ENCODE assay signal across 13 cellular contexts in genomic region chr5:173187054-173187743, GRCh38. TPM values are rescaled to one million over a fixed set of nuclear protein-coding genes. Genes with fewer than 3 reads are reported as not detected.
A peak's percentile ranks its signal among the peaks of the same experiment; 100 is the strongest.
DNase-seq lines count a peak whose midpoint lies in the region; ATAC-seq, FAIRE-seq and TF ChIP-seq lines count a peak whose summit lies in the region.
"Had no signal": no experiment of that assay in that cellular context is flagged by ENCODE, and none has a peak within 500 bp of the region (broad histone marks: within the 10 kb centered on the region; RNA-seq: fewer than 3 reads in every experiment).

No MANE protein-coding gene starts in this region.

- H3K27ac Mint-ChIP-seq in CD4-positive, alpha-beta T cell, result no peak overlapping the region

- no peaks in the 10 kb centered on the region for H3K9me1 ChIP-seq in keratinocyte (ENCODE audit: control insufficient read depth, extremely low read depth, insufficient read depth, low read length)

- no peaks in the 10 kb centered on the region for H3K79me2 ChIP-seq in keratinocyte (ENCODE audit: control insufficient read depth, insufficient read depth, low read length)

- H3K9me3 ChIP-seq in CD4-positive, alpha-beta T cell (ENCODE audit: control insufficient read depth, low read length), result no peaks in the 10 kb centered on the region
- H3K9me3 ChIP-seq in keratinocyte (ENCODE audit: control insufficient read depth, low read depth, low read length), result no peaks in the 10 kb centered on the region
- H3K9me3 ChIP-seq: MG63 had no signal

- CTCF ChIA-PET in CD4-positive, alpha-beta T cell (lab: Charles Lee), result interaction anchor here (0.6 kb wide), 1 partner anchor 1855 kb away, joined by 3 read pairs; no protein-coding TSS in a partner anchor

- DNase-seq in CD4-positive, alpha-beta T cell, result no peak
- DNase-seq in RKO (ENCODE audit: low spot score) (peak; percentile 20), keratinocyte (ENCODE audit: low read depth, low spot score) (no peak), NCI-H526 treated with DMSO at 0.1 percent for 48 hours (lab: John Stamatoyannopoulos, UW) (no peak)
- DNase-seq: amygdala, EL, MG63, nucleus accumbens had no signal

- H3K4me3 Mint-ChIP-seq in CD4-positive, alpha-beta T cell, result no peak overlapping the region

- intact Hi-C loops in CD4-positive, alpha-beta T cell (cut with DNase I, micrococcal nuclease), result no loop called here

- H4K20me1 ChIP-seq in keratinocyte (ENCODE audit: control insufficient read depth, extremely low read depth, insufficient read depth, low read length), result no peaks in the 10 kb centered on the region

- dilution Hi-C loops in keratinocyte (cut with MboI; ENCODE audit: extremely low pct_ligation_motif_present, low sequenced_read_pairs), result no loop called here

- peak; percentile 29 for ATAC-seq in CD4-positive, alpha-beta T cell (ENCODE audit: poor library complexity)
- ATAC-seq in HG02884 (IDR thresholded peaks at IDR 0.05; ENCODE audit: unreplicated experiment), result no peak
- ATAC-seq in GM21737 (IDR thresholded peaks at IDR 0.05; ENCODE audit: unreplicated experiment), result no peak
- ATAC-seq in GM21576 (IDR thresholded peaks at IDR 0.05; ENCODE audit: unreplicated experiment), result no peak

- H3K4me1 Mint-ChIP-seq in CD4-positive, alpha-beta T cell (ENCODE audit: low read depth), result no peaks in the 10 kb centered on the region

- H3K4me3 ChIP-seq in keratinocyte (ENCODE audit: control insufficient read depth in 2 of 3, extremely low read depth in 1 of 3, insufficient read depth in 2 of 3, low read depth in 1 of 3, low read length in 3 of 3), result no peak overlapping the region
- H3K4me3 ChIP-seq: MG63 had no signal

- H3K36me3 Mint-ChIP-seq in CD4-positive, alpha-beta T cell (ENCODE audit: low read depth), result no peaks in the 10 kb centered on the region

- H3K4me1 ChIP-seq in keratinocyte (ENCODE audit: control insufficient read depth, extremely low read depth, insufficient read depth, low read length), result no peaks in the 10 kb centered on the region

- no peaks in the 10 kb centered on the region for H3K27me3 ChIP-seq in CD4-positive, alpha-beta T cell (ENCODE audit: control insufficient read depth, insufficient read depth, low read length)
- peaks cover 2% of the 10 kb centered on the region for H3K27me3 ChIP-seq in keratinocyte (ENCODE audit: control insufficient read depth, extremely low read depth, insufficient read depth, low read length)

- peaks cover 2% of the 10 kb centered on the region for H3K27me3 Mint-ChIP-seq in CD4-positive, alpha-beta T cell

- H2AFZ ChIP-seq in keratinocyte (ENCODE audit: control insufficient read depth, low read length), result no peak overlapping the region

- H3K9me3 Mint-ChIP-seq in CD4-positive, alpha-beta T cell, result no peaks in the 10 kb centered on the region

- no peak overlapping the region for H3K9ac ChIP-seq in keratinocyte (ENCODE audit: control insufficient read depth, extremely low read depth, insufficient read depth, low read length)

- POLR2A ChIA-PET in CD4-positive, alpha-beta T cell (lab: Charles Lee), result no interaction called here

- no peak for FAIRE-seq in keratinocyte (lab: Jason Lieb, UNC)
- FAIRE-seq: islet of Langerhans had no signal

- H3K27ac ChIP-seq in CD4-positive, alpha-beta T cell (ENCODE audit: low read depth, low read length), result no peak overlapping the region
- no peak overlapping the region for H3K27ac ChIP-seq in keratinocyte (ENCODE audit: control insufficient read depth, insufficient read depth, low read length)

- no peak for TF ChIP-seq CTCF in CD4-positive, alpha-beta T cell (IDR thresholded peaks at IDR 0.05)
- TF ChIP-seq CTCF in GM12874 (IDR thresholded peaks at IDR 0.05; ENCODE audit: insufficient read depth, low read depth, low read length), result peak; percentile 44
- TF ChIP-seq CTCF in keratinocyte (optimal IDR thresholded peaks at IDR 0.05 in 1 of 3, IDR thresholded peaks at IDR 0.05 in 1 of 3, conservative IDR thresholded peaks at IDR 0.05 in 1 of 3; ENCODE audit: extremely low read depth in 1 of 3, insufficient read depth in 2 of 3, low read length in 3 of 3), result peak in 2 of 3 experiments; percentile 33 to 38

- no peak overlapping the region for H3K4me2 ChIP-seq in keratinocyte (ENCODE audit: control insufficient read depth, extremely low read depth, insufficient read depth, low read depth, low read length)

- H3K36me3 ChIP-seq in keratinocyte (ENCODE audit: control insufficient read depth in 2 of 2, extremely low read depth in 1 of 2, insufficient read depth in 2 of 2, low read length in 2 of 2), result no peaks in the 10 kb centered on the region
- H3K36me3 ChIP-seq: MG63 had no signal

RNA-seq across cellular contexts. Expression of gene BNIP1, which starts 42.9 kb away (rescaled TPM):
- 10 to 100 TPM; 22.5 to 24.4 TPM for total RNA-seq in CD4-positive, alpha-beta T cell
- polyA plus RNA-seq in keratinocyte, result 14.1 to 18.2 TPM (median 14.3 TPM) in 3 replicates
- polyA plus RNA-seq in keratinocyte (2011; ENCODE audit: low read depth), result 6.1 TPM
- polyA plus RNA-seq in keratinocyte (2011; cell fraction: cytosol; rRNA removed), result 10.8 and 13.4 TPM in 2 replicates
- 20.4 and 20.8 TPM in 2 replicates for polyA plus RNA-seq in keratinocyte (2011; cell fraction: nucleus; rRNA removed)
- 9.7 and 11.7 TPM in 2 replicates for polyA plus RNA-seq in keratinocyte (2012; ENCODE audit: low replicate concordance)
- polyA minus RNA-seq in keratinocyte, result 4.8 to 7.9 TPM (median 6.2 TPM) in 3 replicates
- 4.4 TPM for polyA minus RNA-seq in keratinocyte (2011; cell fraction: cytosol; rRNA and poly(A)+ RNA removed)
- 2.1 and 3.3 TPM in 2 replicates for polyA minus RNA-seq in keratinocyte (2011; cell fraction: nucleus; rRNA and poly(A)+ RNA removed)

RNA-seq across cellular contexts. Expression of gene NKX2-5, which starts 47.8 kb away (rescaled TPM):
- not detected for total RNA-seq in CD4-positive, alpha-beta T cell
- polyA plus RNA-seq in keratinocyte, result not detected in 3 replicates
- not detected for polyA plus RNA-seq in keratinocyte (2011; ENCODE audit: low read depth)
- not detected in 2 replicates for polyA plus RNA-seq in keratinocyte (2011; cell fraction: cytosol; rRNA removed)
- polyA plus RNA-seq in keratinocyte (2011; cell fraction: nucleus; rRNA removed), result not detected in 2 replicates
- not detected in 2 replicates for polyA plus RNA-seq in keratinocyte (2012; ENCODE audit: low replicate concordance)
- not detected in 3 replicates for polyA minus RNA-seq in keratinocyte
- not detected for polyA minus RNA-seq in keratinocyte (2011; cell fraction: cytosol; rRNA and poly(A)+ RNA removed)
- not detected in 2 replicates for polyA minus RNA-seq in keratinocyte (2011; cell fraction: nucleus; rRNA and poly(A)+ RNA removed)
